27 cellular contexts compared by ENCODE assay signal in genomic region chrX:12617241-12617640, GRCh38.
"Had no signal": no experiment of that assay in that cellular context is flagged by ENCODE, and none has a peak within 500 bp of the region (broad histone marks: within the 10 kb centered on the region; RNA-seq: fewer than 3 reads in every experiment).

No MANE protein-coding gene starts in this region.

- H3K9ac ChIP-seq: neural progenitor cell, parathyroid adenoma had no signal

- H3K4me1 ChIP-seq: gastrocnemius medialis, neural progenitor cell, parathyroid adenoma, right atrium auricular region, suprapubic skin, transverse colon, upper lobe of right lung, uterus had no signal

- H3K4me3 ChIP-seq: coronary artery, gastrocnemius medialis, lung, neural progenitor cell, right atrium auricular region, smooth muscle cell, suprapubic skin, transverse colon, upper lobe of right lung, uterus had no signal

- H2AFZ ChIP-seq: neural progenitor cell, parathyroid adenoma had no signal

- FAIRE-seq: endometrium had no signal

- H3K9me3 ChIP-seq: gastrocnemius medialis, right atrium auricular region, suprapubic skin, transverse colon, upper lobe of right lung, uterus had no signal

- ATAC-seq: effector memory CD8-positive, alpha-beta T cell; gastrocnemius medialis; left lobe of liver; naive thymus-derived CD4-positive, alpha-beta T cell; sciatic nerve; stimulated activated naive CD8-positive, alpha-beta T cell treated with anti-CD3 and anti-CD28 coated beads, Interleukin-15, amount 100 ng/mL, for 72 hours; upper lobe of right lung had no signal

- H3K4me2 ChIP-seq: neural progenitor cell, smooth muscle cell had no signal

- H3K79me2 ChIP-seq: parathyroid adenoma had no signal

- H3K27ac ChIP-seq: coronary artery, gastrocnemius medialis, neural progenitor cell, parathyroid adenoma, right atrium auricular region, suprapubic skin, transverse colon, upper lobe of right lung, uterus had no signal

- H3K36me3 ChIP-seq: gastrocnemius medialis, neural progenitor cell, right atrium auricular region, suprapubic skin, transverse colon, upper lobe of right lung, uterus had no signal

- H3K27me3 ChIP-seq: gastrocnemius medialis, neural progenitor cell, right atrium auricular region, suprapubic skin, transverse colon, upper lobe of right lung, uterus had no signal

- DNase-seq: dermis blood vessel endothelial cell; effector memory CD8-positive, alpha-beta T cell; foreskin fibroblast; gastrocnemius medialis; head of caudate nucleus; mesenchymal stem cell; midbrain; naive thymus-derived CD4-positive, alpha-beta T cell; stimulated activated CD4-positive, alpha-beta T cell treated with anti-CD3 and anti-CD28 coated beads, Interleukin-12 subunit alpha, Interleukin-12 subunit beta, amount 100 ng/mL, for 4 hours; stimulated activated CD4-positive, alpha-beta T cell treated with anti-CD3 and anti-CD28 coated beads, Interleukin-1b, Interleukin-23, amount 100 ng/mL, for 48 hours; stimulated activated CD4-positive, alpha-beta T cell treated with anti-CD3 and anti-CD28 coated beads, Interleukin-4, amount 100 ng/mL, for 1 hour; stimulated activated CD8-positive, alpha-beta memory T cell treated with anti-CD3 and anti-CD28 coated beads, Interleukin-4, amount 100 ng/mL, for 48 hours; stimulated activated naive CD4-positive, alpha-beta T cell; stimulated activated naive CD8-positive, alpha-beta T cell treated with anti-CD3 and anti-CD28 coated beads, Interleukin-15, amount 100 ng/mL, for 72 hours; transverse colon; upper lobe of right lung; uterus had no signal
